In the genomic region with DNA sequence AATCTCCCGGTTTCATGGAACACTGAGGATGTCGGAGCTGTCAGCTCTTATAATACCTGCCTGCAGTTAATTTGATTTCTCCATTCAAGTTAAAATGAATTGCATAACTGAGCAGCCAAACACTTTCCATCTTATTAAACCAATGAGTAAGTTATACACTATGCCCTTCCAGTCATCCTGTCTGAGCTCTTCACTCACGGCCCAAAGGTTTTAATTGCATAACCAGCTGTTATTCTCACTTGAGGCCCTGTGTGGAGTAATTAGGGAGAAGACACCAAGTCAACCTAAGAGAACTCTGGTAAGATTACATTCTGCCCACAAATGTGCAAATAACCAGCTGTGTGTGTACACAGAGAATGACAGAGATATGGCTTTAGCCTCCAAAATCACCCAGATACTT, we compare ENCODE assay signal across 22 cellular contexts.
"Had no signal": no experiment of that assay in that cellular context is flagged by ENCODE, and none has a peak within 500 bp of the region (broad histone marks: within the 10 kb centered on the region; RNA-seq: fewer than 3 reads in every experiment).

No MANE protein-coding gene starts in this region.

- H3K4me3 ChIP-seq: gastrocnemius medialis, pancreas, spleen, tibial artery had no signal

- H3K27ac ChIP-seq: gastrocnemius medialis, pancreas, spleen, tibial artery had no signal

- H3K36me3 Mint-ChIP-seq: activated CD4-positive, alpha-beta memory T cell treated with anti-CD3 and anti-CD28 coated beads for 36 hours; brain had no signal

- H3K9me3 Mint-ChIP-seq: T-helper 2 cell treated with Interferon-gamma antibody and Interleukin-4, amounts not matched to agents 5 μg/mL and 100 μg/mL, for 36 hours had no signal

- H3K27me3 ChIP-seq: gastrocnemius medialis, pancreas, spleen, tibial artery had no signal

- DNase-seq: activated CD4-positive, alpha-beta memory T cell treated with anti-CD3 and anti-CD28 coated beads for 36 hours; activated CD4-positive, alpha-beta T cell treated with anti-CD3 and anti-CD28 coated beads for 4 hours; activated naive CD4-positive, alpha-beta T cell treated with Interleukin-2 at 50 U/mL for 16 hours; activated naive CD8-positive, alpha-beta T cell treated with anti-CD3 and anti-CD28 coated beads, Interleukin-2, amount 10 ng/mL, durations not matched to agents 7 days and 5 days; activated T-cell treated with anti-CD3 and anti-CD28 coated beads for 4 hours; central memory CD4-positive, alpha-beta T cell; endodermal cell; erythroblast; gastrocnemius medialis; head of caudate nucleus; kidney; mesendoderm; naive thymus-derived CD8-positive, alpha-beta T cell; pancreas; spleen; stimulated activated naive CD4-positive, alpha-beta T cell treated with Interleukin-2 at 50 U/mL for 16 hours; tibial artery had no signal

- ATAC-seq: activated T-helper 17 cell treated with anti-CD3 and anti-CD28 coated beads, Interleukin-2, amount 50 U/mL, for 72 hours; gastrocnemius medialis; naive thymus-derived CD8-positive, alpha-beta T cell; pancreas; sciatic nerve; WTC11 had no signal

- H3K4me3 Mint-ChIP-seq: activated CD4-positive, alpha-beta memory T cell treated with anti-CD3 and anti-CD28 coated beads for 36 hours; activated naive CD8-positive, alpha-beta T cell treated with anti-CD3 and anti-CD28 coated beads, Interleukin-2, amount 10 ng/mL, durations not matched to agents 7 days and 5 days; activated T-helper 17 cell treated with anti-CD3 and anti-CD28 coated beads, Interleukin-2, amount 50 U/mL, for 72 hours; brain; endodermal cell; naive thymus-derived CD8-positive, alpha-beta T cell; T-helper 2 cell treated with Interferon-gamma antibody and Interleukin-4, amounts not matched to agents 5 μg/mL and 100 μg/mL, for 36 hours; WTC11 had no signal

- H3K36me3 ChIP-seq: gastrocnemius medialis, pancreas, spleen, tibial artery had no signal

- H3K4me1 ChIP-seq: gastrocnemius medialis, pancreas, spleen had no signal

- H3K27me3 Mint-ChIP-seq: brain had no signal

- H3K9me3 ChIP-seq: gastrocnemius medialis, pancreas had no signal

- H3K27ac Mint-ChIP-seq: activated CD4-positive, alpha-beta memory T cell treated with anti-CD3 and anti-CD28 coated beads for 36 hours; activated naive CD8-positive, alpha-beta T cell treated with anti-CD3 and anti-CD28 coated beads, Interleukin-2, amount 10 ng/mL, durations not matched to agents 7 days and 5 days; activated T-helper 17 cell treated with anti-CD3 and anti-CD28 coated beads, Interleukin-2, amount 50 U/mL, for 72 hours; endodermal cell; naive thymus-derived CD8-positive, alpha-beta T cell; T-helper 2 cell treated with Interferon-gamma antibody and Interleukin-4, amounts not matched to agents 5 μg/mL and 100 μg/mL, for 36 hours; WTC11 had no signal

- H3K4me1 Mint-ChIP-seq: activated naive CD8-positive, alpha-beta T cell treated with anti-CD3 and anti-CD28 coated beads, Interleukin-2, amount 10 ng/mL, durations not matched to agents 7 days and 5 days; activated T-helper 17 cell treated with anti-CD3 and anti-CD28 coated beads, Interleukin-2, amount 50 U/mL, for 72 hours; endodermal cell had no signal
